ENCODE assay signal across 19 cellular contexts in genomic region chr1:203031467-203031866, GRCh38. TPM values are rescaled to one million over a fixed set of nuclear protein-coding genes. Genes with fewer than 3 reads are reported as not detected.
A peak's percentile ranks its signal among the peaks of the same experiment; 100 is the strongest.
DNase-seq lines count a peak whose midpoint lies in the region; ATAC-seq and TF ChIP-seq lines count a peak whose summit lies in the region.
"Had no signal": no experiment of that assay in that cellular context is flagged by ENCODE, and none has a peak within 500 bp of the region (broad histone marks: within the 10 kb centered on the region; RNA-seq: fewer than 3 reads in every experiment).

No MANE protein-coding gene starts in this region.

- TF ChIP-seq CTCF in CD14-positive monocyte (IDR thresholded peaks at IDR 0.05) (peak; percentile 68), HCT116 (IDR thresholded peaks at IDR 0.05 in 2 of 3, conservative IDR thresholded peaks at IDR 0.05 in 1 of 3; ENCODE audit: borderline replicate concordance in 1 of 3, insufficient read depth in 1 of 3, low read depth in 2 of 3, low read length in 2 of 3) (peak; percentile 36 to 87 (median 49); a peak in 5 of 6 replicates), VCaP (conservative IDR thresholded peaks at IDR 0.05) (peak; percentile 41), glutamatergic neuron (IDR thresholded peaks at IDR 0.05; ENCODE audit: partially characterized antibody, unreplicated experiment) (peak; percentile 61)

- no peaks in the 10 kb centered on the region for H3K79me2 ChIP-seq in HCT116 (ENCODE audit: insufficient read depth, low read length)

- no peaks in the 10 kb centered on the region for H3K27me3 ChIP-seq in HCT116 (ENCODE audit: insufficient read depth, low read length)

- BruUV-seq in HCT116 (replicated peaks; lab: Mats Ljungman, UMichigan): no TSS peak

- H3K4me1 Mint-ChIP-seq in CD14-positive monocyte: peaks cover 8% of the 10 kb centered on the region
- H3K4me1 Mint-ChIP-seq in glutamatergic neuron (ENCODE audit: low read depth, unreplicated experiment): peaks cover 64% of the 10 kb centered on the region
- H3K4me1 Mint-ChIP-seq in activated T-cell treated with anti-CD3 and anti-CD28 coated beads, Interleukin-2, amount 50 U/mL, for 4 hours (ENCODE audit: low read depth): peaks cover 5% of the 10 kb centered on the region

- no peak overlapping the region for H3K4me3 ChIP-seq in HCT116 (replicated peaks in 1 of 2; ENCODE audit: low read depth in 1 of 2, low read length in 2 of 2)
- H3K4me3 ChIP-seq: stomach had no signal

- H4K20me1 ChIP-seq in HCT116 (ENCODE audit: insufficient read depth): no peaks in the 10 kb centered on the region

- no peaks in the 10 kb centered on the region for H3K36me3 ChIP-seq in HCT116 (ENCODE audit: control insufficient read depth in 1 of 2, insufficient read depth in 2 of 2, low read length in 2 of 2)
- H3K36me3 ChIP-seq: stomach had no signal

- POLR2A ChIA-PET in HCT116 (lab: Charles Lee): no interaction called here

- no peaks in the 10 kb centered on the region for H3K9me3 ChIP-seq in HCT116 (ENCODE audit: control insufficient read depth in 1 of 2, insufficient read depth in 1 of 2, low read depth in 1 of 2, low read length in 2 of 2)
- H3K9me3 ChIP-seq: stomach had no signal

- H3K27me3 Mint-ChIP-seq in CD14-positive monocyte (ENCODE audit: low read depth in 3 of 3) (peaks cover 26 to 29% (median 27%) of the 10 kb centered on the region in 3 donors), glutamatergic neuron (ENCODE audit: unreplicated experiment) (peaks cover 10% of the 10 kb centered on the region)
- H3K27me3 Mint-ChIP-seq in activated T-cell treated with anti-CD3 and anti-CD28 coated beads, Interleukin-2, amount 50 U/mL, for 4 hours (ENCODE audit: low read depth): peaks cover 7% of the 10 kb centered on the region

- peaks cover 0 to 2% of the 10 kb centered on the region in 2 donors for H3K36me3 Mint-ChIP-seq in CD14-positive monocyte
- H3K36me3 Mint-ChIP-seq in glutamatergic neuron (ENCODE audit: unreplicated experiment): peaks cover 4% of the 10 kb centered on the region
- no peaks in the 10 kb centered on the region for H3K36me3 Mint-ChIP-seq in activated T-cell treated with anti-CD3 and anti-CD28 coated beads, Interleukin-2, amount 50 U/mL, for 4 hours (ENCODE audit: insufficient read depth)
- H3K36me3 Mint-ChIP-seq: memory B cell had no signal

- TF ChIP-seq RAD21 in HCT116 (IDR thresholded peaks at IDR 0.05; ENCODE audit: low read depth): peak; percentile 30; the same call in 1 of the 2 replicates

- no peak overlapping the region for H3K4me2 ChIP-seq in HCT116 (ENCODE audit: low read length)

- no peak overlapping the region for H3K9ac ChIP-seq in HCT116 (ENCODE audit: low read length)

- no peak overlapping the region for H2AFZ ChIP-seq in HCT116 (ENCODE audit: low read depth, low read length, poor library complexity, severe bottlenecking)

- H3K9me3 Mint-ChIP-seq in CD14-positive monocyte (peaks cover 0 to 6% (median 0%) of the 10 kb centered on the region in 7 donors), glutamatergic neuron (ENCODE audit: unreplicated experiment) (peaks cover 14% of the 10 kb centered on the region)
- H3K9me3 Mint-ChIP-seq in activated T-cell treated with anti-CD3 and anti-CD28 coated beads, Interleukin-2, amount 50 U/mL, for 4 hours: no peaks in the 10 kb centered on the region
- H3K9me3 Mint-ChIP-seq: activated naive CD8-positive, alpha-beta T cell treated with anti-CD3 and anti-CD28 coated beads, Interleukin-2, amount 10 ng/mL, durations not matched to agents 7 days and 5 days; memory B cell had no signal

- intact Hi-C loops in CD14-positive monocyte (cut with micrococcal nuclease) (no loop called here), HCT116 (cut with micrococcal nuclease) (loop anchor here (2.0 kb wide), 2 partner anchors 185 to 237 kb away; no protein-coding TSS in a partner anchor)

- peaks cover 4 to 6% of the 10 kb centered on the region in 2 experiments; a peak in 1 of 4 replicates for H3K4me1 ChIP-seq in HCT116 (ENCODE audit: control insufficient read depth in 1 of 2, insufficient read depth in 2 of 2, low read length in 2 of 2)

- H3K27ac ChIP-seq in HCT116 (ENCODE audit: low read depth, low read length): no peak overlapping the region
- no peak overlapping the region for H3K27ac ChIP-seq in VCaP
- H3K27ac ChIP-seq: stomach had no signal

- RAD21 ChIA-PET in HCT116 (lab: Charles Lee; ENCODE audit: low non-redundant PET in 1 of 2, low total read pairs in 2 of 2, uncharacterized antibody in 2 of 2, unreplicated experiment in 2 of 2): no interaction called here

- no peak for DNase-seq in CD14-positive monocyte (ENCODE audit: low spot score)
- DNase-seq in HCT116 (ENCODE audit: low read depth, low spot score): no peak
- no peak for DNase-seq in glutamatergic neuron
- DNase-seq in central memory CD4-positive, alpha-beta T cell: no peak
- DNase-seq in activated naive CD4-positive, alpha-beta T cell treated with Interleukin-2 at 50 U/mL for 16 hours: no peak
- DNase-seq in activated T-cell treated with anti-CD3 and anti-CD28 coated beads, Interleukin-2, amount 50 U/mL, for 4 hours: no peak
- DNase-seq: activated naive CD8-positive, alpha-beta T cell treated with anti-CD3 and anti-CD28 coated beads, Interleukin-2, amount 10 ng/mL, durations not matched to agents 7 days and 5 days; hippocampal formation; NCI-H1105 treated with DMSO at 0.1 percent for 48 hours; NK-92 treated with Interleukin-12 subunit alpha and Interleukin-12 subunit beta, amount 100 ng/mL, for 24 hours; stimulated activated CD4-positive, alpha-beta T cell treated with anti-CD3 and anti-CD28 coated beads, Interleukin-4, amount 100 ng/mL, for 4 hours; stomach had no signal

- no peak for TF ChIP-seq POLR2A in HCT116 (IDR thresholded peaks at IDR 0.05; ENCODE audit: borderline replicate concordance, extremely low read depth, insufficient read depth, insufficient read length)

- CTCF ChIA-PET in HCT116 (lab: Charles Lee): interaction anchor here (2.3 to 5.8 kb wide), 2 partner anchors 184 to 237 kb away, joined by 12 to 51 read pairs; no protein-coding TSS in a partner anchor

- H3K9me2 ChIP-seq in HCT116 (ENCODE audit: insufficient read depth): no peaks in the 10 kb centered on the region

- H3K27ac Mint-ChIP-seq in CD14-positive monocyte (no peak overlapping the region), glutamatergic neuron (ENCODE audit: unreplicated experiment) (peak overlapping the region; percentile 24)
- H3K27ac Mint-ChIP-seq: activated naive CD8-positive, alpha-beta T cell treated with anti-CD3 and anti-CD28 coated beads, Interleukin-2, amount 10 ng/mL, durations not matched to agents 7 days and 5 days; memory B cell; progenitor cell of endocrine pancreas had no signal

- H3K4me3 Mint-ChIP-seq in CD14-positive monocyte: no peak overlapping the region
- H3K4me3 Mint-ChIP-seq in glutamatergic neuron (ENCODE audit: unreplicated experiment): peak overlapping the region; percentile 68
- H3K4me3 Mint-ChIP-seq in activated T-cell treated with anti-CD3 and anti-CD28 coated beads, Interleukin-2, amount 50 U/mL, for 4 hours: no peak overlapping the region
- H3K4me3 Mint-ChIP-seq: activated naive CD8-positive, alpha-beta T cell treated with anti-CD3 and anti-CD28 coated beads, Interleukin-2, amount 10 ng/mL, durations not matched to agents 7 days and 5 days; memory B cell had no signal

- no peak for ATAC-seq in HCT116
- ATAC-seq in GM21825 (IDR thresholded peaks at IDR 0.05; ENCODE audit: unreplicated experiment): no peak
- ATAC-seq in activated T-cell treated with anti-CD3 and anti-CD28 coated beads, Interleukin-2, amount 50 U/mL, for 4 hours: no peak

TF ChIP-seq in HCT116, 20 proteins besides CTCF, POLR2A, EP300 and RAD21 (continues in another document):
- TF ChIP-seq MAX (IDR thresholded peaks at IDR 0.05) (no peak), ZNF274 (IDR thresholded peaks at IDR 0.05; ENCODE audit: low read depth, low read length) (no peak), EGR1 (IDR thresholded peaks at IDR 0.05; ENCODE audit: low read depth) (no peak), ELF1 (IDR thresholded peaks at IDR 0.05; ENCODE audit: borderline replicate concordance, low read depth) (no peak), ZBTB33 (IDR thresholded peaks at IDR 0.05; ENCODE audit: extremely low read depth, insufficient replicate concordance, low read length) (no peak), TCF7L2 (IDR thresholded peaks at IDR 0.05; ENCODE audit: borderline replicate concordance, extremely low read depth, insufficient read depth, insufficient read length) (no peak), ZFX (IDR thresholded peaks at IDR 0.05) (no peak)

RNA-seq across cellular contexts. Expression of gene PPFIA4, which starts 5.2 kb away (rescaled TPM):
- 1 to 10 TPM in 1 of 2 donors, under 1 TPM in 1; 0.52 to 1.0 TPM for polyA plus RNA-seq in CD14-positive monocyte
- total RNA-seq in HCT116 (2021; ENCODE audit: unreplicated experiment) (10.8 TPM), glutamatergic neuron (ENCODE audit: unreplicated experiment) (74.7 TPM)
- 13.7 and 17.2 TPM in 2 replicates for polyA plus RNA-seq in HCT116 (2012)
- total RNA-seq in activated T-cell treated with anti-CD3 and anti-CD28 coated beads, Interleukin-2, amount 50 U/mL, for 4 hours: 1 to 10 TPM in 1 of 3 donors, under 1 TPM in 2; 0.37 to 1.2 (median 0.82) TPM

RNA-seq across cellular contexts. Expression of gene TMEM183A, which starts 24.3 kb away (rescaled TPM):
- 10 to 100 TPM; 60.5 to 70.0 TPM for polyA plus RNA-seq in CD14-positive monocyte
- total RNA-seq in HCT116 (2021; ENCODE audit: unreplicated experiment) (64.7 TPM), glutamatergic neuron (ENCODE audit: unreplicated experiment) (61.5 TPM)
- polyA plus RNA-seq in HCT116 (2012): 45.5 and 47.6 TPM in 2 replicates
- total RNA-seq in activated T-cell treated with anti-CD3 and anti-CD28 coated beads, Interleukin-2, amount 50 U/mL, for 4 hours: 10 to 100 TPM; 82.3 to 85.8 (median 85.6) TPM

RNA-seq across cellular contexts. Expression of gene MYOG, which starts 54.3 kb away (rescaled TPM):
- polyA plus RNA-seq in CD14-positive monocyte: not detected
- not detected for total RNA-seq in HCT116 (2021; ENCODE audit: unreplicated experiment)
- not detected in 2 replicates for polyA plus RNA-seq in HCT116 (2012)
- total RNA-seq in glutamatergic neuron (ENCODE audit: unreplicated experiment): not detected
- total RNA-seq in activated T-cell treated with anti-CD3 and anti-CD28 coated beads, Interleukin-2, amount 50 U/mL, for 4 hours: not detected
- total RNA-seq: activated CD8-positive, alpha-beta memory T cell treated with anti-CD3 and anti-CD28 coated beads for 36 hours; activated naive CD8-positive, alpha-beta T cell treated with anti-CD3 and anti-CD28 coated beads, Interleukin-2, amount 10 ng/mL, durations not matched to agents 7 days and 5 days; dermis microvascular lymphatic vessel endothelial cell; progenitor cell of endocrine pancreas; stomach; T-helper 2 cell treated with Interferon-gamma antibody and Interleukin-4, amounts not matched to agents 100 ng/mL and 5 ng/mL, for 36 hours had no signal
- polyA plus RNA-seq: stomach had no signal
